In the genomic region with DNA sequence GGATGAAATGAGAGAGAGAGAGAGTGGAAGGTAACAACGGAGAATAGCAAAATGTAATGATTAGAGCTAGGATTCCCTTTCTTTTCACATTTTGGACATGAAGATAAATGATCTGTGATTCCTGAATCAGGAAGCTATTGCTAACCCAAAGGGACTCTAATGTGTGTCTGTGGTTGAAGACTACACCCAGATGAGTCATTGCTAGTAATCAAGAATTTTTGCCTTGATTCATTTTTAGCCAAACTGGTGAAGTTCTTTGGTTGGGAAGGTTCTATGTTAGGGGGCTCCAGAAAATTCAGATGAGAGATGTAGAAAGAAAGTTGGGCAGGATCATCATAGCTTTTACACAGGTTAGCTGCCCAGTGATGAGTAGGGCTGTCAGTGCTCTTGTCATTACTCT, we compare ENCODE assay signal across 16 cellular contexts.
DNase-seq lines count a peak whose midpoint lies in the region; ATAC-seq and TF ChIP-seq lines count a peak whose summit lies in the region.
"Had no signal": no experiment of that assay in that cellular context is flagged by ENCODE, and none has a peak within 500 bp of the region (broad histone marks: within the 10 kb centered on the region; RNA-seq: fewer than 3 reads in every experiment).

No MANE protein-coding gene starts in this region.

- peaks cover 12% of the 10 kb centered on the region for H3K36me3 ChIP-seq in RWPE2 (ENCODE audit: low read depth)

- H3K27me3 ChIP-seq in RWPE2 (ENCODE audit: insufficient read depth, poor library complexity, severe bottlenecking) = no peaks in the 10 kb centered on the region
- H3K27me3 ChIP-seq: transverse colon had no signal

- H3K9me3 ChIP-seq in RWPE2 (ENCODE audit: severe bottlenecking) = no peaks in the 10 kb centered on the region
- H3K9me3 ChIP-seq: transverse colon had no signal

- H3K4me1 ChIP-seq in RWPE2 (ENCODE audit: insufficient read depth, poor library complexity, severe bottlenecking) = peaks cover 13% of the 10 kb centered on the region
- H3K4me1 ChIP-seq: transverse colon had no signal

- H3K27ac ChIP-seq in RWPE2 (ENCODE audit: poor library complexity, severe bottlenecking) = no peak overlapping the region
- H3K27ac ChIP-seq: transverse colon had no signal

- TF ChIP-seq CTCF in RWPE2 (IDR thresholded peaks at IDR 0.05; ENCODE audit: poor library complexity, severe bottlenecking) = no peak

- DNase-seq in HCEC 1CT (peak; percentile 81), RWPE2 (ENCODE audit: low spot score) (no peak), fibroblast of gingiva (ENCODE audit: low read depth) (peak; percentile 14), stromal cell of bone marrow (ENCODE audit: low read depth) (peak; percentile 65), NCI-H748 treated with DMSO at 0.1 percent for 48 hours (lab: John Stamatoyannopoulos, UW) (no peak), NCI-H1930 (lab: John Stamatoyannopoulos, UW) (no peak)
- DNase-seq: CD4-positive, alpha-beta T cell; DND-41; NCI-H1092; nephron progenitor cell; retina; stimulated activated CD4-positive, alpha-beta T cell treated with anti-CD3 and anti-CD28 coated beads, Interleukin-2, amount 100 ng/mL, for 24 hours; transverse colon had no signal

- no peak overlapping the region for H3K4me3 ChIP-seq in RWPE2 (ENCODE audit: severe bottlenecking)
- H3K4me3 ChIP-seq: transverse colon had no signal

- peak; percentile 92 for ATAC-seq in RWPE2 (ENCODE audit: low read depth)
- ATAC-seq in GM18868 (IDR thresholded peaks at IDR 0.05; ENCODE audit: unreplicated experiment) = no peak
- ATAC-seq: activated CD4-positive, CD25-positive, alpha-beta regulatory T cell treated with anti-CD3 and anti-CD28 coated beads, Interleukin-2, amount 50 U/mL, for 24 hours; activated naive CD4-positive, alpha-beta T cell treated with anti-CD3 and anti-CD28 coated beads, Interleukin-2, amount 50 U/mL, for 72 hours had no signal

Comparison
In these comparisons a context has a peak if more than half of its experiments do, and no peak if none do; other contexts are left out.
1. DNase-seq: peak in HCEC 1CT (single experiment), fibroblast of gingiva (single experiment) and stromal cell of bone marrow (single experiment); none in RWPE2 (single experiment), NCI-H748 treated with DMSO at 0.1 percent for 48 hours (single experiment) and NCI-H1930 (0 of 2).